Comparison of ENCODE assay signal across 1 cellular context in the genomic region with DNA sequence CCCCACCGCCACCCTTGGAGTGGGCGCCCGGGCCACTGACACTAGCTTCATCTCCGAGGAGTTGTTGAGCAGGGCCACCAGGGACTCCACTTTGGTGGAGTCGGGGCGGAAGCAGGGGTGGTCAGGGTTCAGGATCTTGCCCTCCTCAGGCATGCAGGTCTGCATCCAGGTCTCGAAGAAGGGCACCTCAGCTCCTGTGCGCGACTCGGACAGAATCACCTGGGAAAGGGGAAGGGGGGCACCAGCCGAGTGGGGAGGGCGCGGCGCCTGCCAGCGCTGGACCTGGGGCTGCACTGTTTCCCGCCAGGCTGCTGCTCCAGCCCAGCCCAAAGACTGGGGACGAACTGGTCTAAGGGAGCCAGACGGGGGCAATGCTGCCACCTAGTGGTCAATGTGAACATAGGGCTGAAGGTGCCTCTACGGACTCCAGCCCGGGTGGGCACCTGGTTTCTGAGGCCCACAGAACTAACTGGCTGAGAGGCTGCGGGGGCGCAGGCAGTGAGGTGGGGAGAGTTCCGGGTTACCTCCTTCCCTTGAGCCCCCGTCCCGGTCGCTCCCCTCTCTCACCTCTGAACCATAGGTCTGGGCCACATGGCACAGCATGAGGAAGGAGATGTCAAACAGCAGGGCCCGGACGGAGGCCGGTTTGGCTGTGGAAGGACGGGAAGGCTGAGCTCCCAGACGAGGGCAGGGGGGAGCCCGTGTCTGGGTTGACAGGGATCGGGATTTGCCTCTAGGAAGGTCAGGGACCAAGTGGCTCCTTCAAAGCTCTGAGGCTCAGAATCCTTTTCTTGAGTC.
A peak's percentile ranks its signal among the peaks of the same experiment; 100 is the strongest.
TF ChIP-seq lines count a peak whose summit lies in the region.

No MANE protein-coding gene starts in this region.

TF ChIP-seq in K562, 482 proteins besides CTCF, POLR2A, EP300 and RAD21 (continues in another document):
- TF ChIP-seq POLR2B (IDR thresholded peaks at IDR 0.05; ENCODE audit: low read depth, partially characterized antibody) (no peak), YBX1 (IDR thresholded peaks at IDR 0.05) (no peak), SRF (CRISPR knock-in tag; IDR thresholded peaks at IDR 0.05) (no peak), SMARCA4 (IDR thresholded peaks at IDR 0.05) (no peak), MTA3 (IDR thresholded peaks at IDR 0.05; ENCODE audit: borderline replicate concordance) (peak; percentile 18; the same call in 1 of the 2 replicates), ZNF384 (IDR thresholded peaks at IDR 0.05; ENCODE audit: low read depth, low read length) (no peak), GABPB1 (CRISPR knock-in tag; IDR thresholded peaks at IDR 0.05) (0 out of 2 replicates have a peak, but pooled peaks have one; percentile 33), RBFOX2 (IDR thresholded peaks at IDR 0.05; ENCODE audit: low read depth, low read length) (peak; percentile 36), LEF1 (IDR thresholded peaks at IDR 0.05) (no peak), TFAM (CRISPR knock-in tag; conservative IDR thresholded peaks at IDR 0.05) (no peak), KLF1 (tag; IDR thresholded peaks at IDR 0.05) (no peak), RBM22 (IDR thresholded peaks at IDR 0.05; ENCODE audit: low read depth, low read length, poor library complexity, severe bottlenecking) (peak; percentile 50), FOXA3 (CRISPR knock-in tag; conservative IDR thresholded peaks at IDR 0.05 in 1 of 2, IDR thresholded peaks at IDR 0.05 in 1 of 2) (no peak), KLF16 (IDR thresholded peaks at IDR 0.05) (0 out of 2 replicates have a peak, but pooled peaks have one; percentile 51), PTTG1 (tag; IDR thresholded peaks at IDR 0.05; ENCODE audit: low read depth) (no peak), GATAD2A (IDR thresholded peaks at IDR 0.05) (no peak), YY1 (IDR thresholded peaks at IDR 0.05; ENCODE audit: borderline replicate concordance in 1 of 3, control insufficient read depth in 1 of 3, extremely low read depth in 1 of 3, insufficient read depth in 3 of 3, insufficient read length in 1 of 3, insufficient replicate concordance in 2 of 3, low read depth in 1 of 3, low read length in 2 of 3) (peak in 1 of 3 experiments; percentile 14), RBBP5 (IDR thresholded peaks at IDR 0.05; ENCODE audit: borderline replicate concordance, insufficient read depth, low read length, poor library complexity, severe bottlenecking) (no peak), CBFB (CRISPR knock-in tag; IDR thresholded peaks at IDR 0.05) (no peak), RB1 (IDR thresholded peaks at IDR 0.05; ENCODE audit: low read depth) (peak; percentile 84; the same call in 1 of the 2 replicates), XRCC5 (IDR thresholded peaks at IDR 0.05; ENCODE audit: low read depth, low read length) (peak; percentile 65), ZFP36 (IDR thresholded peaks at IDR 0.05; ENCODE audit: low read depth, low read length, partially characterized antibody) (no peak), GABPA (tag; conservative IDR thresholded peaks at IDR 0.05; ENCODE audit: low read depth) (no peak), ZNF445 (CRISPR knock-in tag; IDR thresholded peaks at IDR 0.05; ENCODE audit: low read depth) (no peak), NFIC (IDR thresholded peaks at IDR 0.05) (no peak), ARNT (IDR thresholded peaks at IDR 0.05) (no peak), CAMTA2 (CRISPR knock-in tag; conservative IDR thresholded peaks at IDR 0.05) (no peak), HSF4 (CRISPR knock-in tag; IDR thresholded peaks at IDR 0.05; ENCODE audit: borderline replicate concordance) (no peak)
- TF ChIP-seq, protein P1, sequence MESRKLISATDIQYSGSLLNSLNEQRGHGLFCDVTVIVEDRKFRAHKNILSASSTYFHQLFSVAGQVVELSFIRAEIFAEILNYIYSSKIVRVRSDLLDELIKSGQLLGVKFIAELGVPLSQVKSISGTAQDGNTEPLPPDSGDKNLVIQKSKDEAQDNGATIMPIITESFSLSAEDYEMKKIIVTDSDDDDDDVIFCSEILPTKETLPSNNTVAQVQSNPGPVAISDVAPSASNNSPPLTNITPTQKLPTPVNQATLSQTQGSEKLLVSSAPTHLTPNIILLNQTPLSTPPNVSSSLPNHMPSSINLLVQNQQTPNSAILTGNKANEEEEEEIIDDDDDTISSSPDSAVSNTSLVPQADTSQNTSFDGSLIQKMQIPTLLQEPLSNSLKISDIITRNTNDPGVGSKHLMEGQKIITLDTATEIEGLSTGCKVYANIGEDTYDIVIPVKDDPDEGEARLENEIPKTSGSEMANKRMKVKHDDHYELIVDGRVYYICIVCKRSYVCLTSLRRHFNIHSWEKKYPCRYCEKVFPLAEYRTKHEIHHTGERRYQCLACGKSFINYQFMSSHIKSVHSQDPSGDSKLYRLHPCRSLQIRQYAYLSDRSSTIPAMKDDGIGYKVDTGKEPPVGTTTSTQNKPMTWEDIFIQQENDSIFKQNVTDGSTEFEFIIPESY (CRISPR knock-in tag; IDR thresholded peaks at IDR 0.05): peak; percentile 65; the same call in 1 of the 2 replicates
- TF ChIP-seq, protein P2, sequence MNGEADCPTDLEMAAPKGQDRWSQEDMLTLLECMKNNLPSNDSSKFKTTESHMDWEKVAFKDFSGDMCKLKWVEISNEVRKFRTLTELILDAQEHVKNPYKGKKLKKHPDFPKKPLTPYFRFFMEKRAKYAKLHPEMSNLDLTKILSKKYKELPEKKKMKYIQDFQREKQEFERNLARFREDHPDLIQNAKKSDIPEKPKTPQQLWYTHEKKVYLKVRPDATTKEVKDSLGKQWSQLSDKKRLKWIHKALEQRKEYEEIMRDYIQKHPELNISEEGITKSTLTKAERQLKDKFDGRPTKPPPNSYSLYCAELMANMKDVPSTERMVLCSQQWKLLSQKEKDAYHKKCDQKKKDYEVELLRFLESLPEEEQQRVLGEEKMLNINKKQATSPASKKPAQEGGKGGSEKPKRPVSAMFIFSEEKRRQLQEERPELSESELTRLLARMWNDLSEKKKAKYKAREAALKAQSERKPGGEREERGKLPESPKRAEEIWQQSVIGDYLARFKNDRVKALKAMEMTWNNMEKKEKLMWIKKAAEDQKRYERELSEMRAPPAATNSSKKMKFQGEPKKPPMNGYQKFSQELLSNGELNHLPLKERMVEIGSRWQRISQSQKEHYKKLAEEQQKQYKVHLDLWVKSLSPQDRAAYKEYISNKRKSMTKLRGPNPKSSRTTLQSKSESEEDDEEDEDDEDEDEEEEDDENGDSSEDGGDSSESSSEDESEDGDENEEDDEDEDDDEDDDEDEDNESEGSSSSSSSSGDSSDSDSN (IDR thresholded peaks at IDR 0.05; ENCODE audit: borderline replicate concordance in 1 of 2, low read depth in 2 of 2, low read length in 2 of 2): 0 out of 4 replicates have a peak, but pooled peaks of 1 of the 2 experiments have one; percentile 32
- TF ChIP-seq, protein P3, sequence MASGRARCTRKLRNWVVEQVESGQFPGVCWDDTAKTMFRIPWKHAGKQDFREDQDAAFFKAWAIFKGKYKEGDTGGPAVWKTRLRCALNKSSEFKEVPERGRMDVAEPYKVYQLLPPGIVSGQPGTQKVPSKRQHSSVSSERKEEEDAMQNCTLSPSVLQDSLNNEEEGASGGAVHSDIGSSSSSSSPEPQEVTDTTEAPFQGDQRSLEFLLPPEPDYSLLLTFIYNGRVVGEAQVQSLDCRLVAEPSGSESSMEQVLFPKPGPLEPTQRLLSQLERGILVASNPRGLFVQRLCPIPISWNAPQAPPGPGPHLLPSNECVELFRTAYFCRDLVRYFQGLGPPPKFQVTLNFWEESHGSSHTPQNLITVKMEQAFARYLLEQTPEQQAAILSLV (tag; IDR thresholded peaks at IDR 0.05): no peak
- TF ChIP-seq, protein P4, sequence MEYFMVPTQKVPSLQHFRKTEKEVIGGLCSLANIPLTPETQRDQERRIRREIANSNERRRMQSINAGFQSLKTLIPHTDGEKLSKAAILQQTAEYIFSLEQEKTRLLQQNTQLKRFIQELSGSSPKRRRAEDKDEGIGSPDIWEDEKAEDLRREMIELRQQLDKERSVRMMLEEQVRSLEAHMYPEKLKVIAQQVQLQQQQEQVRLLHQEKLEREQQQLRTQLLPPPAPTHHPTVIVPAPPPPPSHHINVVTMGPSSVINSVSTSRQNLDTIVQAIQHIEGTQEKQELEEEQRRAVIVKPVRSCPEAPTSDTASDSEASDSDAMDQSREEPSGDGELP (CRISPR knock-in tag; IDR thresholded peaks at IDR 0.05; ENCODE audit: borderline replicate concordance): peak; percentile 52; the same call in 1 of the 2 replicates
- TF ChIP-seq, protein P5, sequence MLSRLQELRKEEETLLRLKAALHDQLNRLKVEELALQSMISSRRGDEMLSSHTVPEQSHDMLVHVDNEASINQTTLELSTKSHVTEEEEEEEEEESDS (CRISPR knock-in tag; IDR thresholded peaks at IDR 0.05): no peak
- TF ChIP-seq, protein P6, sequence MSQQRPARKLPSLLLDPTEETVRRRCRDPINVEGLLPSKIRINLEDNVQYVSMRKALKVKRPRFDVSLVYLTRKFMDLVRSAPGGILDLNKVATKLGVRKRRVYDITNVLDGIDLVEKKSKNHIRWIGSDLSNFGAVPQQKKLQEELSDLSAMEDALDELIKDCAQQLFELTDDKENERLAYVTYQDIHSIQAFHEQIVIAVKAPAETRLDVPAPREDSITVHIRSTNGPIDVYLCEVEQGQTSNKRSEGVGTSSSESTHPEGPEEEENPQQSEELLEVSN (IDR thresholded peaks at IDR 0.05; ENCODE audit: borderline replicate concordance in 1 of 2, extremely low read depth in 1 of 2, insufficient read depth in 1 of 2, insufficient read length in 1 of 2, low read depth in 1 of 2, low read length in 1 of 2, poor library complexity in 1 of 2, severe bottlenecking in 1 of 2): peak in 1 of 2 experiments; percentile 56
- TF ChIP-seq, protein P7, sequence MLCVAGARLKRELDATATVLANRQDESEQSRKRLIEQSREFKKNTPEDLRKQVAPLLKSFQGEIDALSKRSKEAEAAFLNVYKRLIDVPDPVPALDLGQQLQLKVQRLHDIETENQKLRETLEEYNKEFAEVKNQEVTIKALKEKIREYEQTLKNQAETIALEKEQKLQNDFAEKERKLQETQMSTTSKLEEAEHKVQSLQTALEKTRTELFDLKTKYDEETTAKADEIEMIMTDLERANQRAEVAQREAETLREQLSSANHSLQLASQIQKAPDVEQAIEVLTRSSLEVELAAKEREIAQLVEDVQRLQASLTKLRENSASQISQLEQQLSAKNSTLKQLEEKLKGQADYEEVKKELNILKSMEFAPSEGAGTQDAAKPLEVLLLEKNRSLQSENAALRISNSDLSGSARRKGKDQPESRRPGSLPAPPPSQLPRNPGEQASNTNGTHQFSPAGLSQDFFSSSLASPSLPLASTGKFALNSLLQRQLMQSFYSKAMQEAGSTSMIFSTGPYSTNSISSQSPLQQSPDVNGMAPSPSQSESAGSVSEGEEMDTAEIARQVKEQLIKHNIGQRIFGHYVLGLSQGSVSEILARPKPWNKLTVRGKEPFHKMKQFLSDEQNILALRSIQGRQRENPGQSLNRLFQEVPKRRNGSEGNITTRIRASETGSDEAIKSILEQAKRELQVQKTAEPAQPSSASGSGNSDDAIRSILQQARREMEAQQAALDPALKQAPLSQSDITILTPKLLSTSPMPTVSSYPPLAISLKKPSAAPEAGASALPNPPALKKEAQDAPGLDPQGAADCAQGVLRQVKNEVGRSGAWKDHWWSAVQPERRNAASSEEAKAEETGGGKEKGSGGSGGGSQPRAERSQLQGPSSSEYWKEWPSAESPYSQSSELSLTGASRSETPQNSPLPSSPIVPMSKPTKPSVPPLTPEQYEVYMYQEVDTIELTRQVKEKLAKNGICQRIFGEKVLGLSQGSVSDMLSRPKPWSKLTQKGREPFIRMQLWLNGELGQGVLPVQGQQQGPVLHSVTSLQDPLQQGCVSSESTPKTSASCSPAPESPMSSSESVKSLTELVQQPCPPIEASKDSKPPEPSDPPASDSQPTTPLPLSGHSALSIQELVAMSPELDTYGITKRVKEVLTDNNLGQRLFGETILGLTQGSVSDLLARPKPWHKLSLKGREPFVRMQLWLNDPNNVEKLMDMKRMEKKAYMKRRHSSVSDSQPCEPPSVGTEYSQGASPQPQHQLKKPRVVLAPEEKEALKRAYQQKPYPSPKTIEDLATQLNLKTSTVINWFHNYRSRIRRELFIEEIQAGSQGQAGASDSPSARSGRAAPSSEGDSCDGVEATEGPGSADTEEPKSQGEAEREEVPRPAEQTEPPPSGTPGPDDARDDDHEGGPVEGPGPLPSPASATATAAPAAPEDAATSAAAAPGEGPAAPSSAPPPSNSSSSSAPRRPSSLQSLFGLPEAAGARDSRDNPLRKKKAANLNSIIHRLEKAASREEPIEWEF (CRISPR knock-in tag; IDR thresholded peaks at IDR 0.05): no peak
- TF ChIP-seq, protein P8, sequence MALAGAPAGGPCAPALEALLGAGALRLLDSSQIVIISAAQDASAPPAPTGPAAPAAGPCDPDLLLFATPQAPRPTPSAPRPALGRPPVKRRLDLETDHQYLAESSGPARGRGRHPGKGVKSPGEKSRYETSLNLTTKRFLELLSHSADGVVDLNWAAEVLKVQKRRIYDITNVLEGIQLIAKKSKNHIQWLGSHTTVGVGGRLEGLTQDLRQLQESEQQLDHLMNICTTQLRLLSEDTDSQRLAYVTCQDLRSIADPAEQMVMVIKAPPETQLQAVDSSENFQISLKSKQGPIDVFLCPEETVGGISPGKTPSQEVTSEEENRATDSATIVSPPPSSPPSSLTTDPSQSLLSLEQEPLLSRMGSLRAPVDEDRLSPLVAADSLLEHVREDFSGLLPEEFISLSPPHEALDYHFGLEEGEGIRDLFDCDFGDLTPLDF (CRISPR knock-in tag; IDR thresholded peaks at IDR 0.05): no peak
- TF ChIP-seq, protein P9, sequence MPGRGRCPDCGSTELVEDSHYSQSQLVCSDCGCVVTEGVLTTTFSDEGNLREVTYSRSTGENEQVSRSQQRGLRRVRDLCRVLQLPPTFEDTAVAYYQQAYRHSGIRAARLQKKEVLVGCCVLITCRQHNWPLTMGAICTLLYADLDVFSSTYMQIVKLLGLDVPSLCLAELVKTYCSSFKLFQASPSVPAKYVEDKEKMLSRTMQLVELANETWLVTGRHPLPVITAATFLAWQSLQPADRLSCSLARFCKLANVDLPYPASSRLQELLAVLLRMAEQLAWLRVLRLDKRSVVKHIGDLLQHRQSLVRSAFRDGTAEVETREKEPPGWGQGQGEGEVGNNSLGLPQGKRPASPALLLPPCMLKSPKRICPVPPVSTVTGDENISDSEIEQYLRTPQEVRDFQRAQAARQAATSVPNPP (IDR thresholded peaks at IDR 0.05; ENCODE audit: borderline replicate concordance, insufficient read depth, insufficient read length): no peak
- TF ChIP-seq, protein P10, sequence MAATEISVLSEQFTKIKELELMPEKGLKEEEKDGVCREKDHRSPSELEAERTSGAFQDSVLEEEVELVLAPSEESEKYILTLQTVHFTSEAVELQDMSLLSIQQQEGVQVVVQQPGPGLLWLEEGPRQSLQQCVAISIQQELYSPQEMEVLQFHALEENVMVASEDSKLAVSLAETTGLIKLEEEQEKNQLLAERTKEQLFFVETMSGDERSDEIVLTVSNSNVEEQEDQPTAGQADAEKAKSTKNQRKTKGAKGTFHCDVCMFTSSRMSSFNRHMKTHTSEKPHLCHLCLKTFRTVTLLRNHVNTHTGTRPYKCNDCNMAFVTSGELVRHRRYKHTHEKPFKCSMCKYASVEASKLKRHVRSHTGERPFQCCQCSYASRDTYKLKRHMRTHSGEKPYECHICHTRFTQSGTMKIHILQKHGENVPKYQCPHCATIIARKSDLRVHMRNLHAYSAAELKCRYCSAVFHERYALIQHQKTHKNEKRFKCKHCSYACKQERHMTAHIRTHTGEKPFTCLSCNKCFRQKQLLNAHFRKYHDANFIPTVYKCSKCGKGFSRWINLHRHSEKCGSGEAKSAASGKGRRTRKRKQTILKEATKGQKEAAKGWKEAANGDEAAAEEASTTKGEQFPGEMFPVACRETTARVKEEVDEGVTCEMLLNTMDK (IDR thresholded peaks at IDR 0.05; ENCODE audit: borderline replicate concordance, insufficient read depth, low read depth, low read length, poor library complexity, severe bottlenecking): peak; percentile 83
